ENCODE assay signal across 1 cellular context in the genomic region with DNA sequence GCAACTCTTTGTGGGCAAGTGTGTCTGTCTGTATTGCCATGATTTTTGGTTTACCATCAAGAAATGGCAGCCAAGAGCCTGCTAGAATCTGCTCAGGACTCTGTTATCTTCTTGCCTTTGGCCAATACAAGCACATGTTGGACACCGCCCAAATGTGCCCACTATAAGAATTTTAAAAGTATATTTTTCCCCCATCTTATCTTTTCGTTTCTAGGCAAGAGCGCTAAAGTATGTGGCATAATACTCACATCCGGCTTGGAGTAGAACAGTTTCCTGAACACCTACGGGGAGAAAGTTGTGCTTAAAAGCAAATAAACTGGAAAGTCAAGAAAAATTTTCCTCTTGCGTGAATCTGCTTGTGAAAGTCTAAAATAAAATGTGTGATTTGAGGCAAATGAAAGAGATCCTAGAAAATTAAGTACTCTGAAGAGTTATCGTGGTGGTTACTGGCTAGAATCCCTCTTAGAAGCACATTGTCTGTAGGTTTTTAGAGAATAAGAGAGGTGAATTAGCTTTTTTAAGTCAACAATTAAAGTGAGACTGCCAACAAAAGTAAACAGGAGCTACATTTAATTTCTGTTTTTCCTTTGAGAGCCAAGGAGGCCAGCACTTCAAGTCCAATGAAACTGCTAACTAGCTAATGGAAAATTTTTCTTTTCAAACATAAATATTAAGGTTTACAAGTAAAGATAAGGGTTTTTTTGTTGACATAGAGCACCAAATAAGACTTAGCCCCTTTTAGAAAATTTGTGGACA.
TF ChIP-seq lines count a peak whose summit lies in the region.

No MANE protein-coding gene starts in this region.

TF ChIP-seq in HepG2, 621 proteins besides CTCF, POLR2A, EP300 and RAD21 (continued from another document):
- TF ChIP-seq, protein P1, sequence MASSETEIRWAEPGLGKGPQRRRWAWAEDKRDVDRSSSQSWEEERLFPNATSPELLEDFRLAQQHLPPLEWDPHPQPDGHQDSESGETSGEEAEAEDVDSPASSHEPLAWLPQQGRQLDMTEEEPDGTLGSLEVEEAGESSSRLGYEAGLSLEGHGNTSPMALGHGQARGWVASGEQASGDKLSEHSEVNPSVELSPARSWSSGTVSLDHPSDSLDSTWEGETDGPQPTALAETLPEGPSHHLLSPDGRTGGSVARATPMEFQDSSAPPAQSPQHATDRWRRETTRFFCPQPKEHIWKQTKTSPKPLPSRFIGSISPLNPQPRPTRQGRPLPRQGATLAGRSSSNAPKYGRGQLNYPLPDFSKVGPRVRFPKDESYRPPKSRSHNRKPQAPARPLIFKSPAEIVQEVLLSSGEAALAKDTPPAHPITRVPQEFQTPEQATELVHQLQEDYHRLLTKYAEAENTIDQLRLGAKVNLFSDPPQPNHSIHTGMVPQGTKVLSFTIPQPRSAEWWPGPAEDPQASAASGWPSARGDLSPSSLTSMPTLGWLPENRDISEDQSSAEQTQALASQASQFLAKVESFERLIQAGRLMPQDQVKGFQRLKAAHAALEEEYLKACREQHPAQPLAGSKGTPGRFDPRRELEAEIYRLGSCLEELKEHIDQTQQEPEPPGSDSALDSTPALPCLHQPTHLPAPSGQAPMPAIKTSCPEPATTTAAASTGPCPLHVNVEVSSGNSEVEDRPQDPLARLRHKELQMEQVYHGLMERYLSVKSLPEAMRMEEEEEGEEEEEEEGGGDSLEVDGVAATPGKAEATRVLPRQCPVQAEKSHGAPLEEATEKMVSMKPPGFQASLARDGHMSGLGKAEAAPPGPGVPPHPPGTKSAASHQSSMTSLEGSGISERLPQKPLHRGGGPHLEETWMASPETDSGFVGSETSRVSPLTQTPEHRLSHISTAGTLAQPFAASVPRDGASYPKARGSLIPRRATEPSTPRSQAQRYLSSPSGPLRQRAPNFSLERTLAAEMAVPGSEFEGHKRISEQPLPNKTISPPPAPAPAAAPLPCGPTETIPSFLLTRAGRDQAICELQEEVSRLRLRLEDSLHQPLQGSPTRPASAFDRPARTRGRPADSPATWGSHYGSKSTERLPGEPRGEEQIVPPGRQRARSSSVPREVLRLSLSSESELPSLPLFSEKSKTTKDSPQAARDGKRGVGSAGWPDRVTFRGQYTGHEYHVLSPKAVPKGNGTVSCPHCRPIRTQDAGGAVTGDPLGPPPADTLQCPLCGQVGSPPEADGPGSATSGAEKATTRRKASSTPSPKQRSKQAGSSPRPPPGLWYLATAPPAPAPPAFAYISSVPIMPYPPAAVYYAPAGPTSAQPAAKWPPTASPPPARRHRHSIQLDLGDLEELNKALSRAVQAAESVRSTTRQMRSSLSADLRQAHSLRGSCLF (CRISPR knock-in tag; IDR thresholded peaks at IDR 0.05; ENCODE audit: borderline replicate concordance) = no peak
- no peak for TF ChIP-seq ZNF383 (CRISPR knock-in tag; IDR thresholded peaks at IDR 0.05; ENCODE audit: borderline replicate concordance)
- TF ChIP-seq KDM2A (CRISPR knock-in tag; IDR thresholded peaks at IDR 0.05; ENCODE audit: borderline replicate concordance, low read depth) = no peak
- no peak for TF ChIP-seq MIER2 (CRISPR knock-in tag; IDR thresholded peaks at IDR 0.05)
- TF ChIP-seq PITX1 (CRISPR knock-in tag; IDR thresholded peaks at IDR 0.05) = no peak
- TF ChIP-seq MATR3 (CRISPR knock-in tag; IDR thresholded peaks at IDR 0.05) = no peak
- no peak for TF ChIP-seq ZNF878 (CRISPR knock-in tag; IDR thresholded peaks at IDR 0.05)
- no peak for TF ChIP-seq ZNF33B (CRISPR knock-in tag; IDR thresholded peaks at IDR 0.05)
